In the genomic region with DNA sequence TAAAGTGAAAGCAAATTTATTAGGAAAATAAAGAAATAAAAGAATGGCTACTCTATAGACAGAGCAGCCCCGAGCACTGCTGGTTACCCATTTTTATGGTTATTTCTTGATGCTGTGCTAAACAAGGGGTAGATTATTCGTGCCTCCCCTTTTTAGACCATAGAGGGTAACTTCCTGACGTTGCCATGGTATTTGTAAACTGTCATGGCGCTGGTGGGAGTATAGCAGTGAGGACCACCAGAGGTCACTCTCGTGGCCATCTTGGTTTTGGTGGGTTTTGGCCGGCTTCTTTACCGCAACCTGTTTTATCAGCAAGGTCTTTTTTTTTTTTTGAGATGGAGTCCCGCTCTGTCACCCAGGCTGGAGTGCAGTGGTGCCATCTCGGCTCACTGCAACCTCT, we compare ENCODE assay signal across 5 cellular contexts. TPM values are rescaled to one million over a fixed set of nuclear protein-coding genes. Genes with fewer than 3 reads are reported as not detected.
"Had no signal": no experiment of that assay in that cellular context is flagged by ENCODE, and none has a peak within 500 bp of the region (broad histone marks: within the 10 kb centered on the region; RNA-seq: fewer than 3 reads in every experiment).

No MANE protein-coding gene starts in this region.

RNA-seq across cellular contexts. Expression of gene PHOSPHO1, which starts 31.0 kb away (rescaled TPM):
- total RNA-seq: progenitor cell of endocrine pancreas, vagina had no signal

RNA-seq across cellular contexts. Expression of gene ABI3, which starts 51.0 kb away (rescaled TPM):
- total RNA-seq: mammary epithelial cell, progenitor cell of endocrine pancreas had no signal
- polyA plus RNA-seq: mammary epithelial cell had no signal

RNA-seq across cellular contexts. Expression of gene GNGT2, which starts 51.2 kb away (rescaled TPM):
- total RNA-seq: fibroblast of villous mesenchyme, gastrocnemius medialis, mammary epithelial cell, progenitor cell of endocrine pancreas had no signal
- polyA plus RNA-seq: mammary epithelial cell had no signal
